23 cellular contexts compared by ENCODE assay signal in the genomic region with DNA sequence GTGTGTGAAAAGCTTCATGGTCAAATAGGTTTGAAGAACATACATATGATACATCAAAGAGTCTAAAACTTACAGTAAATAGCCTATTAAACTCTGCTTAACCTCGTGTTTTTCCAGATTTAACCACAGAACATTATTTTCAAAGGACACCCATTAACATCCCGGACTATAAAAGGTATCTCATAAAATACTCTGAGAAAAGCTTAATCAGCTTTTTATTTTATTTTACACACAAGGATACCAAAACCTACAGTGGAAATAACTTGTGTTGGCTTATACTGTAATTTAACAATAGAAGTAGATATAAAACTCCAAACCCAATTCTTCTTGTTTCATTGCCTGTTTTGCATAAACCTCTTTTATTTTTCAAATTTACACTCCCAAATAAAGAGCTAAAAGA. TPM values are rescaled to one million over a fixed set of nuclear protein-coding genes. Genes with fewer than 3 reads are reported as not detected.
DNase-seq lines count a peak whose midpoint lies in the region; ATAC-seq, FAIRE-seq and TF ChIP-seq lines count a peak whose summit lies in the region.
"Had no signal": no experiment of that assay in that cellular context is flagged by ENCODE, and none has a peak within 500 bp of the region (broad histone marks: within the 10 kb centered on the region; RNA-seq: fewer than 3 reads in every experiment).

No MANE protein-coding gene starts in this region.

- H2BK5ac ChIP-seq in IMR-90 (ENCODE audit: low read depth, low read length, poor library complexity, severe bottlenecking): no peak overlapping the region

- TF ChIP-seq EP300 in A549 (IDR thresholded peaks at IDR 0.05) (no peak), K562 (IDR thresholded peaks at IDR 0.05; ENCODE audit: low read length) (no peak)

- H4K8ac ChIP-seq in IMR-90 (ENCODE audit: low read depth in 2 of 2, low read length in 2 of 2): no peak overlapping the region

- H3K9me3 ChIP-seq in A549 (no peaks in the 10 kb centered on the region), IMR-90 (ENCODE audit: control insufficient read depth, insufficient read depth, low read length) (no peaks in the 10 kb centered on the region), K562 (replicated peaks; ENCODE audit: control insufficient read depth, insufficient read depth, low read depth, low read length) (no peaks in the 10 kb centered on the region)
- H3K9me3 ChIP-seq: BE2C had no signal

- H3K4me1 ChIP-seq in A549 (peaks cover 22% of the 10 kb centered on the region), IMR-90 (ENCODE audit: control insufficient read depth, insufficient read depth, low read length) (peaks cover 12% of the 10 kb centered on the region), K562 (replicated peaks in 1 of 2; ENCODE audit: control insufficient read depth in 2 of 2, insufficient read depth in 2 of 2, low read length in 2 of 2) (no peaks in the 10 kb centered on the region)
- H3K4me1 ChIP-seq: BE2C had no signal

- TF ChIP-seq RAD21 in A549 (conservative IDR thresholded peaks at IDR 0.05 in 1 of 2, IDR thresholded peaks at IDR 0.05 in 1 of 2) (no peak), IMR-90 (IDR thresholded peaks at IDR 0.05; ENCODE audit: low read length) (no peak), K562 (CRISPR knock-in tag; conservative IDR thresholded peaks at IDR 0.05 in 1 of 2, IDR thresholded peaks at IDR 0.05 in 1 of 2) (no peak)

- no peak overlapping the region for H2BK120ac ChIP-seq in IMR-90 (ENCODE audit: low read depth, low read length)

- H3K27ac ChIP-seq in A549 (no peak overlapping the region), IMR-90 (ENCODE audit: insufficient read depth, low read length) (no peak overlapping the region), K562 (ENCODE audit: extremely low read depth, low read depth, low read length) (no peak overlapping the region)

- dilution Hi-C loops in IMR-90 (cut with HindIII; ENCODE audit: low sequenced_read_pairs, unreplicated experiment): no loop called here

- in situ Hi-C loops in IMR-90 (cut with MboI; ENCODE audit: low sequenced_read_pairs): no loop called here
- in situ Hi-C loops in K562 (cut with MboI): no loop called here

- H3K56ac ChIP-seq in IMR-90 (ENCODE audit: extremely low read depth, insufficient read depth, low read length): no peak overlapping the region

- no peaks in the 10 kb centered on the region for H3K27me3 ChIP-seq in IMR-90 (ENCODE audit: control insufficient read depth, insufficient read depth, low read length)
- H3K27me3 ChIP-seq in K562 (ENCODE audit: control insufficient read depth in 2 of 2, insufficient read depth in 2 of 2, low read length in 2 of 2): no peaks in the 10 kb centered on the region
- H3K27me3 ChIP-seq: BE2C had no signal

- H3K4ac ChIP-seq in IMR-90 (ENCODE audit: low read depth, low read length): no peak overlapping the region

- H3K36me3 ChIP-seq in IMR-90 (ENCODE audit: control insufficient read depth, insufficient read depth, low read length) (peaks cover 37% of the 10 kb centered on the region), K562 (ENCODE audit: control insufficient read depth, insufficient read depth, low read length) (peaks cover 91% of the 10 kb centered on the region)

- H2BK20ac ChIP-seq in IMR-90 (ENCODE audit: low read depth, low read length): no peak overlapping the region

- POLR2A ChIA-PET in A549 (lab: Yijun Ruan, JAX): no interaction called here
- POLR2A ChIA-PET in IMR-90 (lab: Charles Lee; ENCODE audit: unreplicated experiment): no interaction called here
- POLR2A ChIA-PET in K562 (lab: Yijun Ruan, JAX): interaction anchor here (0.7 to 1.0 kb wide), 2 partner anchors 9 to 14 kb away, joined by 3 read pairs; no protein-coding TSS in a partner anchor

- H2AFZ ChIP-seq in IMR-90 (replicated peaks; ENCODE audit: low read length, poor library complexity) (no peak overlapping the region), K562 (ENCODE audit: low read depth, low read length) (no peak overlapping the region)

- TF ChIP-seq POLR2A in A549 (IDR thresholded peaks at IDR 0.05; ENCODE audit: low read length): no peak
- TF ChIP-seq POLR2A in IMR-90 (IDR thresholded peaks at IDR 0.05; ENCODE audit: low read depth, low read length): no peak
- no peak for TF ChIP-seq POLR2A in K562 (conservative IDR thresholded peaks at IDR 0.05)

- ATAC-seq in A549 (no peak), IMR-90 (ENCODE audit: low read depth) (no peak), K562 (no peak), GM18498 (IDR thresholded peaks at IDR 0.05; ENCODE audit: unreplicated experiment) (no peak), HG02973 (IDR thresholded peaks at IDR 0.05; ENCODE audit: unreplicated experiment) (no peak)
- ATAC-seq: GM12878, HCT116 had no signal

- no peak overlapping the region for H2AK5ac ChIP-seq in IMR-90 (ENCODE audit: low read depth, low read length)

- H2AK9ac ChIP-seq in IMR-90 (replicated peaks; ENCODE audit: low read depth, low read length, poor library complexity): no peak overlapping the region

- no peak overlapping the region for H4K91ac ChIP-seq in IMR-90 (ENCODE audit: insufficient read depth, low read depth, low read length)

- H3K18ac ChIP-seq in IMR-90 (ENCODE audit: low read depth, low read length): no peak overlapping the region; the same call in 1 of the 2 replicates

- H3K79me1 ChIP-seq in IMR-90 (ENCODE audit: low read depth in 1 of 2, low read length in 2 of 2): peaks cover 14 to 35% of the 10 kb centered on the region in 2 experiments

- CTCF ChIA-PET in A549 (lab: Yijun Ruan, JAX) (interaction anchor here (1.0 to 1.7 kb wide), 2 partner anchors 87 to 88 kb away, joined by 3 read pairs; a partner anchor contains a TSS), IMR-90 (lab: Yijun Ruan, JAX) (no interaction called here), K562 (lab: Yijun Ruan, JAX; ENCODE audit: low intra/inter-chr PET ratio) (no interaction called here)

- no TSS peak for BruUV-seq in IMR-90 (replicated peaks; lab: Mats Ljungman, UMichigan)
- no TSS peak for BruUV-seq in K562 (replicated peaks; lab: Mats Ljungman, UMichigan)

- 94% methylated on average over 2 of the region's 2 CpGs for WGBS in A549 (ENCODE audit: missing lambda C conversion rate)
- WGBS in IMR-90 (ENCODE audit: extremely low coverage in 2 of 2, insufficient read length in 1 of 2), 2 experiments: no CpG with 5 or more reads among the region's 2 CpGs
- 86% methylated on average over 2 of the region's 2 CpGs for WGBS in K562 (ENCODE audit: insufficient coverage, low coverage, missing lambda C conversion rate)

- no peak overlapping the region for H2BK15ac ChIP-seq in IMR-90 (ENCODE audit: low read depth, low read length)

- no peak overlapping the region for H3K9ac ChIP-seq in IMR-90 (ENCODE audit: low read depth, low read length)
- no peak overlapping the region for H3K9ac ChIP-seq in K562 (ENCODE audit: insufficient read depth in 1 of 2, low read depth in 2 of 2, low read length in 2 of 2)

- H3K9me1 ChIP-seq in IMR-90 (ENCODE audit: insufficient read depth, low read length) (peaks cover 16% of the 10 kb centered on the region), K562 (ENCODE audit: control insufficient read depth, insufficient read depth, low read length) (no peaks in the 10 kb centered on the region)

- DNase-seq in A549 (ENCODE audit: low read depth in 1 of 2, low spot score in 1 of 2): no peak
- DNase-seq in IMR-90: no peak
- DNase-seq in K562 (ENCODE audit: extremely low read depth in 1 of 4, low spot score in 3 of 4): no peak
- peak; percentile 25 for DNase-seq in fibroblast of villous mesenchyme (ENCODE audit: low read depth)
- no peak for DNase-seq in NK-92 treated with Interleukin-12 subunit alpha and Interleukin-12 subunit beta, amount 100 ng/mL, for 24 hours (lab: John Stamatoyannopoulos, UW)
- no peak for DNase-seq in glomerular visceral epithelial cell (ENCODE audit: extremely low spot score)
- DNase-seq: ACHN; BE2C; C1 segment of cervical spinal cord; CD4-positive, CD25-positive, alpha-beta regulatory T cell; CD8-positive, alpha-beta memory T cell; COR-L47; DMS 273 treated with DMSO at 0.1 percent for 48 hours; DMS53; DND-41; EL; GOT3; H7; HFFc6 had no signal

- H3K4me2 ChIP-seq in A549 (no peak overlapping the region), IMR-90 (ENCODE audit: low read depth, low read length) (no peak overlapping the region), K562 (ENCODE audit: insufficient read depth, low read length) (no peak overlapping the region)

- FAIRE-seq in A549 (lab: Jason Lieb, UNC) (no peak), K562 (lab: Jason Lieb, UNC) (no peak)
- FAIRE-seq: GM12878 had no signal

- no peaks in the 10 kb centered on the region for H3K79me2 ChIP-seq in K562 (ENCODE audit: control insufficient read depth, insufficient read depth, low read length)

- TF ChIP-seq CTCF in A549 (IDR thresholded peaks at IDR 0.05) (no peak), IMR-90 (conservative IDR thresholded peaks at IDR 0.05; ENCODE audit: low read depth, low read length) (no peak), K562 (IDR thresholded peaks at IDR 0.05 in 2 of 3, conservative IDR thresholded peaks at IDR 0.05 in 1 of 3; ENCODE audit: insufficient read depth in 2 of 3, low read depth in 1 of 3, low read length in 3 of 3) (no peak), fibroblast of villous mesenchyme (IDR thresholded peaks at IDR 0.05; ENCODE audit: insufficient read depth, low read depth, low read length) (no peak)

- H4K20me1 ChIP-seq in IMR-90 (ENCODE audit: insufficient read depth, low read length): no peaks in the 10 kb centered on the region
- H4K20me1 ChIP-seq in K562 (replicated peaks; ENCODE audit: control insufficient read depth, insufficient read depth, low read length): no peaks in the 10 kb centered on the region

- no peak overlapping the region for H4K5ac ChIP-seq in IMR-90 (ENCODE audit: low read depth, low read length)

- H3K14ac ChIP-seq in IMR-90 (replicated peaks; ENCODE audit: low read depth, low read length): no peak overlapping the region

- H3K23ac ChIP-seq in IMR-90 (ENCODE audit: low read depth, low read length): no peak overlapping the region

- no peak overlapping the region for H3K4me3 ChIP-seq in A549
- H3K4me3 ChIP-seq in IMR-90 (ENCODE audit: insufficient read depth, low read depth, low read length): no peak overlapping the region
- H3K4me3 ChIP-seq in K562: no peak overlapping the region
- H3K4me3 ChIP-seq in fibroblast of villous mesenchyme (ENCODE audit: low read depth, low read length): no peak overlapping the region
- H3K4me3 ChIP-seq: GM12878 had no signal

- intact Hi-C loops in IMR-90 (cut with micrococcal nuclease): loop anchor here (10.0 kb wide), 1 partner anchor 1874 kb away; a partner anchor contains a TSS
- intact Hi-C loops in K562 (cut with micrococcal nuclease): no loop called here

RNA-seq across cellular contexts. Expression of a gene that starts 49.8 kb away (rescaled TPM):
- polyA plus RNA-seq in A549 (2011; rRNA removed): 0.44 and 0.61 TPM in 2 replicates
- polyA plus RNA-seq in A549 (2012; cell fraction: cytosol; rRNA removed): 1.1 and 1.4 TPM in 2 replicates
- 9.0 and 11.0 TPM in 2 replicates for polyA plus RNA-seq in A549 (2012; cell fraction: nucleus; rRNA removed)
- 0.85 to 1.1 TPM (median 0.87 TPM) in 3 replicates for polyA plus RNA-seq in A549 (2017; fragmentation: RNase III; extraction: RNeasy Plus Mini Kit Qiagen cat#74134 plus additional on column Dnase treatment)
- polyA minus RNA-seq in A549 (2011; rRNA and poly(A)+ RNA removed): 0.66 and 1.4 TPM in 2 replicates
- total RNA-seq in IMR-90 (2012; rRNA removed): under 0.01 and 0.36 TPM in 2 replicates
- 0.79 and 1.2 TPM in 2 replicates for polyA plus RNA-seq in IMR-90 (2012; rRNA removed)
- 0.41 and 0.69 TPM in 2 replicates for polyA plus RNA-seq in IMR-90 (2012; cell fraction: cytosol; rRNA removed)
- polyA plus RNA-seq in IMR-90 (2012; cell fraction: nucleus; rRNA removed; ENCODE audit: low replicate concordance): 4.5 and 11.7 TPM in 2 replicates
- total RNA-seq in K562 (2011; cell fraction: chromatin; rRNA removed; ENCODE audit: low replicate concordance): 4.6 and 11.8 TPM in 2 replicates
- 5.3 and 6.8 TPM in 2 replicates for total RNA-seq in K562 (2011; cell fraction: nucleolus; rRNA removed)
- total RNA-seq in K562 (2011; cell fraction: nucleoplasm; rRNA removed): 6.5 and 9.2 TPM in 2 replicates
- 0.82 and 0.90 TPM in 2 replicates for total RNA-seq in K562 (2014; rRNA removed)
- 0.65 and 0.67 TPM in 2 replicates for total RNA-seq in K562 (2014; rRNA removed; fragmentation: Illumina TruSeq; extraction: Trizol)
- total RNA-seq in K562 (2015; rRNA removed; fragmentation: Illumina TruSeq; extraction: Trizol): 1.8 and 1.9 TPM in 2 replicates
- 1.4 and 1.5 TPM in 2 replicates for total RNA-seq in K562 (2021)
- polyA plus RNA-seq in K562 (2011; rRNA removed): 0.81 and 1.3 TPM in 2 replicates
- 1.1 TPM in 2 replicates for polyA plus RNA-seq in K562 (2011; cell fraction: cytosol; rRNA removed)
- polyA plus RNA-seq in K562 (2011; cell fraction: nucleus; rRNA removed): 4.6 and 8.1 TPM in 2 replicates
- polyA plus RNA-seq in K562 (2012): 0.70 and 1.3 TPM in 2 replicates
- 0.67 and 0.79 TPM in 2 replicates for polyA plus RNA-seq in K562 (2014; fragmentation: Illumina TruSeq; extraction: Trizol)
- polyA plus RNA-seq in K562 (2014; fragmentation: Nextera tagmentation; extraction: Ambion mirVana): under 1 TPM; 0.35 to 0.42 TPM
- polyA plus RNA-seq in K562 (2014; rRNA removed): 1.7 and 2.3 TPM in 2 replicates
- 0.63 and 0.90 TPM in 2 replicates for polyA minus RNA-seq in K562 (2011; rRNA and poly(A)+ RNA removed)
- polyA minus RNA-seq in K562 (2011; cell fraction: cytosol; rRNA and poly(A)+ RNA removed): not detected in 2 replicates
- polyA minus RNA-seq in K562 (2011; cell fraction: nucleus; rRNA and poly(A)+ RNA removed): 2.2 and 3.6 TPM in 2 replicates
- total RNA-seq in fibroblast of villous mesenchyme: 0.86 and 0.97 TPM in 2 replicates
